ENCODE assay signal across 8 cellular contexts in genomic region chr7:4830176-4830575, GRCh38. TPM values are rescaled to one million over a fixed set of nuclear protein-coding genes. Genes with fewer than 3 reads are reported as not detected.
DNase-seq lines count a peak whose midpoint lies in the region; TF ChIP-seq lines count a peak whose summit lies in the region.

No MANE protein-coding gene starts in this region.

- no peak overlapping the region for H3K4me3 ChIP-seq in astrocyte of the spinal cord (ENCODE audit: low read depth, low read length)

- in situ Hi-C loops in astrocyte of the spinal cord (cut with HindIII; ENCODE audit: low sequenced_read_pairs): no loop called here

- peak; percentile 94 for TF ChIP-seq CTCF in astrocyte of the spinal cord (IDR thresholded peaks at IDR 0.05; ENCODE audit: low read depth, low read length)

- DNase-seq in ELF-1 (ENCODE audit: low read depth, low spot score) (peak; percentile 89), HT-29 (ENCODE audit: low spot score) (peak; percentile 84), T-helper 1 cell (peak in 3 of 5 donors; percentile 26 to 46 (median 32)), astrocyte of the spinal cord (ENCODE audit: low read depth, low spot score) (peak; percentile 55), iris pigment epithelial cell (ENCODE audit: low read depth) (peak; percentile 61), NCI-H774 (lab: John Stamatoyannopoulos, UW) (no peak), GF-D8 (lab: John Stamatoyannopoulos, UW) (no peak)
- peak; percentile 61 for DNase-seq in stimulated activated CD4-positive, alpha-beta T cell treated with anti-CD3 and anti-CD28 coated beads, Interleukin-4, amount 100 ng/mL, for 1 hour

RNA-seq across cellular contexts. Expression of gene PAPOLB, which starts 31.7 kb away (rescaled TPM):
- total RNA-seq in HT-29 (2014; rRNA removed; shearing (Covaris generic)): not detected in 2 replicates

RNA-seq across cellular contexts. Expression of gene RADIL, which starts 53.3 kb away (rescaled TPM):
- total RNA-seq in HT-29 (2014; rRNA removed; shearing (Covaris generic)): not detected in 2 replicates

RNA-seq across cellular contexts. Expression of gene AP5Z1, which starts 54.8 kb away (rescaled TPM):
- 74.5 and 81.3 TPM in 2 replicates for total RNA-seq in HT-29 (2014; rRNA removed; shearing (Covaris generic))

Comparison
In these comparisons a context has a peak if more than half of its experiments do, and no peak if none do; other contexts are left out.
1. DNase-seq: peak in ELF-1 (single experiment), HT-29 (single experiment), T-helper 1 cell (3 of 5), astrocyte of the spinal cord (single experiment), iris pigment epithelial cell (single experiment) and stimulated activated CD4-positive, alpha-beta T cell treated with anti-CD3 and anti-CD28 coated beads, Interleukin-4, amount 100 ng/mL, for 1 hour (single experiment); none in NCI-H774 (single experiment) and GF-D8 (single experiment).